Comparison of ENCODE assay signal across 23 cellular contexts in genomic region chr12:114136656-114137055, GRCh38.
DNase-seq lines count a peak whose midpoint lies in the region; ATAC-seq and TF ChIP-seq lines count a peak whose summit lies in the region.
"Had no signal": no experiment of that assay in that cellular context is flagged by ENCODE, and none has a peak within 500 bp of the region (broad histone marks: within the 10 kb centered on the region; RNA-seq: fewer than 3 reads in every experiment).

No MANE protein-coding gene starts in this region.

- H3K27me3 ChIP-seq in CD4-positive, alpha-beta memory T cell (ENCODE audit: insufficient read depth, low read length) = no peaks in the 10 kb centered on the region
- H3K27me3 ChIP-seq: BE2C had no signal

- no peaks in the 10 kb centered on the region for H3K27me3 Mint-ChIP-seq in CD4-positive, alpha-beta memory T cell

- H3K27ac Mint-ChIP-seq in CD4-positive, alpha-beta memory T cell = no peak overlapping the region
- H3K27ac Mint-ChIP-seq: CD14-positive monocyte; CD4-positive, alpha-beta T cell; GM23338; H9; HFFc6 had no signal

- no peaks in the 10 kb centered on the region for H3K4me1 Mint-ChIP-seq in CD4-positive, alpha-beta memory T cell
- H3K4me1 Mint-ChIP-seq: CD14-positive monocyte, GM23338 had no signal

- peaks cover 0 to 3% (median 0%) of the 10 kb centered on the region in 8 donors for H3K9me3 Mint-ChIP-seq in CD4-positive, alpha-beta memory T cell
- H3K9me3 Mint-ChIP-seq: CD4-positive, alpha-beta T cell; GM23338; H9; HFFc6 had no signal

- no peak overlapping the region for H3K27ac ChIP-seq in CD4-positive, alpha-beta memory T cell (ENCODE audit: low read depth, low read length)
- H3K27ac ChIP-seq: A549; BLaER1 treated with 17β-estradiol and CSF1 and Interleukin-3, amounts not matched to agents 10 nM and 100 nM had no signal

- intact Hi-C loops in CD4-positive, alpha-beta memory T cell (cut with micrococcal nuclease) = no loop called here

- CTCF ChIA-PET in CD4-positive, alpha-beta memory T cell (lab: Charles Lee; ENCODE audit: partially characterized antibody) = no interaction called here

- DNase-seq in AG10803 (ENCODE audit: low read depth) (peak; percentile 71), HFF-Myc (ENCODE audit: extremely low read depth, low read depth) (peak; percentile 48), foreskin fibroblast (peak; percentile 9 to 64)
- DNase-seq in CD4-positive, alpha-beta memory T cell = no peak
- DNase-seq: 8988T; ACHN; AML-193; BE2C; Calu3; CD4-positive, alpha-beta T cell; COR-L47; DMS53; DMS79 treated with DMSO at 0.1 percent for 48 hours; GF-D8; H9; HFFc6 had no signal

- no peaks in the 10 kb centered on the region for H3K36me3 Mint-ChIP-seq in CD4-positive, alpha-beta memory T cell
- H3K36me3 Mint-ChIP-seq: CD14-positive monocyte had no signal

- TF ChIP-seq CTCF in AG10803 (conservative IDR thresholded peaks at IDR 0.05; ENCODE audit: low read length) (no peak), HFF-Myc (IDR thresholded peaks at IDR 0.05; ENCODE audit: low read depth, low read length, missing control alignments) (no peak), foreskin fibroblast (IDR thresholded peaks at IDR 0.05; ENCODE audit: low read depth, low read length) (no peak)

- H3K4me3 ChIP-seq in AG10803 (ENCODE audit: low read length) = no peak overlapping the region
- H3K4me3 ChIP-seq in HFF-Myc (replicated peaks; ENCODE audit: low read depth, low read length) = no peak overlapping the region
- no peak overlapping the region for H3K4me3 ChIP-seq in foreskin fibroblast (ENCODE audit: low read depth in 1 of 2, low read length in 2 of 2)
- H3K4me3 ChIP-seq in CD4-positive, alpha-beta memory T cell (ENCODE audit: low read length in 2 of 2) = no peak overlapping the region
- H3K4me3 ChIP-seq: A549; BLaER1 treated with 17β-estradiol and CSF1 and Interleukin-3, amounts not matched to agents 10 nM and 100 nM; GM23338 had no signal

- no peaks in the 10 kb centered on the region for H3K9me3 ChIP-seq in CD4-positive, alpha-beta memory T cell (ENCODE audit: control insufficient read depth in 1 of 2, low read length in 2 of 2)
- H3K9me3 ChIP-seq: A549; BE2C; BLaER1 treated with 17β-estradiol and CSF1 and Interleukin-3, amounts not matched to agents 10 nM and 100 nM had no signal

- no peaks in the 10 kb centered on the region for H3K36me3 ChIP-seq in CD4-positive, alpha-beta memory T cell (ENCODE audit: insufficient read depth, low read length)
- H3K36me3 ChIP-seq: BE2C; BLaER1 treated with 17β-estradiol and CSF1 and Interleukin-3, amounts not matched to agents 10 nM and 100 nM had no signal

- H3K4me1 ChIP-seq in CD4-positive, alpha-beta memory T cell (ENCODE audit: insufficient read depth, low read length) = no peaks in the 10 kb centered on the region
- H3K4me1 ChIP-seq: A549; BE2C; BLaER1 treated with 17β-estradiol and CSF1 and Interleukin-3, amounts not matched to agents 10 nM and 100 nM had no signal

- POLR2A ChIA-PET in CD4-positive, alpha-beta memory T cell (lab: Charles Lee; ENCODE audit: partially characterized antibody) = no interaction called here

- no peak overlapping the region for H3K4me3 Mint-ChIP-seq in CD4-positive, alpha-beta memory T cell
- H3K4me3 Mint-ChIP-seq: CD14-positive monocyte; CD4-positive, alpha-beta T cell; GM23338; H9; HFFc6 had no signal

- ATAC-seq in HG02678 (IDR thresholded peaks at IDR 0.05; ENCODE audit: unreplicated experiment) (no peak), GM18867 (IDR thresholded peaks at IDR 0.05; ENCODE audit: unreplicated experiment) (no peak)
- ATAC-seq: A549, GM23338, HCT116 had no signal

Comparison
In these comparisons a context has a peak if more than half of its experiments do, and no peak if none do; other contexts are left out.
1. DNase-seq: peak in AG10803 (single experiment), HFF-Myc (single experiment) and foreskin fibroblast (2 of 2); none in CD4-positive, alpha-beta memory T cell (0 of 5).